ENCODE assay signal across 11 cellular contexts in genomic region chr9:114157516-114158176, GRCh38. TPM values are rescaled to one million over a fixed set of nuclear protein-coding genes. Genes with fewer than 3 reads are reported as not detected.
A peak's percentile ranks its signal among the peaks of the same experiment; 100 is the strongest.
DNase-seq lines count a peak whose midpoint lies in the region; ATAC-seq and TF ChIP-seq lines count a peak whose summit lies in the region.
"Had no signal": no experiment of that assay in that cellular context is flagged by ENCODE, and none has a peak within 500 bp of the region (broad histone marks: within the 10 kb centered on the region; RNA-seq: fewer than 3 reads in every experiment).

No MANE protein-coding gene starts in this region.

- H3K4me3 ChIP-seq in AG04449 (ENCODE audit: low read depth, low read length) = peak overlapping the region; percentile 73
- peak overlapping the region; percentile 90 for H3K4me3 ChIP-seq in HFF-Myc (replicated peaks; ENCODE audit: low read depth, low read length)
- no peak overlapping the region for H3K4me3 ChIP-seq in choroid plexus epithelial cell (ENCODE audit: low read depth, low read length)

- peaks cover 30% of the 10 kb centered on the region for H3K4me1 Mint-ChIP-seq in mesothelial cell of epicardium

- TF ChIP-seq CTCF in AG04449 (IDR thresholded peaks at IDR 0.05; ENCODE audit: insufficient read depth, low read length, missing control alignments) (no peak), HFF-Myc (IDR thresholded peaks at IDR 0.05; ENCODE audit: low read depth, low read length, missing control alignments) (no peak), choroid plexus epithelial cell (conservative IDR thresholded peaks at IDR 0.05; ENCODE audit: low read depth, low read length) (no peak), mesothelial cell of epicardium (IDR thresholded peaks at IDR 0.05; ENCODE audit: unreplicated experiment) (no peak)

- peak overlapping the region; percentile 72 for H3K27ac Mint-ChIP-seq in mesothelial cell of epicardium

- peaks cover 14% of the 10 kb centered on the region for H3K27me3 Mint-ChIP-seq in mesothelial cell of epicardium (ENCODE audit: low read depth)

- peak overlapping the region; percentile 94 for H3K4me3 Mint-ChIP-seq in mesothelial cell of epicardium

- ATAC-seq in HG03095 (IDR thresholded peaks at IDR 0.05; ENCODE audit: unreplicated experiment) = no peak

- DNase-seq in AG04449 (ENCODE audit: low read depth, low spot score) = no peak
- no peak for DNase-seq in HFF-Myc (ENCODE audit: extremely low read depth, low read depth)
- peak; percentile 18 for DNase-seq in choroid plexus epithelial cell (ENCODE audit: low read depth)
- DNase-seq in mesothelial cell of epicardium (ENCODE audit: low spot score in 2 of 2, unreplicated experiment in 2 of 2) = no peak
- no peak for DNase-seq in HK-2 (ENCODE audit: unreplicated experiment)
- DNase-seq in NCI-H345 treated with DMSO at 0.1 percent for 48 hours (lab: John Stamatoyannopoulos, UW; ENCODE audit: unreplicated experiment) = no peak
- no peak for DNase-seq in stimulated activated CD4-positive, alpha-beta T cell treated with anti-CD3 and anti-CD28 coated beads, Interleukin-1b, Interleukin-23, amount 100 ng/mL, for 48 hours
- DNase-seq: OCI-M1, testis had no signal

- H3K36me3 Mint-ChIP-seq in mesothelial cell of epicardium = peaks cover 2% of the 10 kb centered on the region

- POLR2A ChIA-PET in AG04449 (lab: Yijun Ruan, JAX) = interaction anchor here (0.6 kb wide), 1 partner anchor 131 kb away, joined by 3 read pairs; no protein-coding TSS in a partner anchor

- CTCF ChIA-PET in AG04449 (lab: Yijun Ruan, JAX) = interaction anchor here (0.7 to 16.1 kb wide), 10 partner anchors 13 to 134 kb away, joined by 3 to 280 read pairs (median 4); no protein-coding TSS in a partner anchor

- H3K9me3 Mint-ChIP-seq in mesothelial cell of epicardium = no peaks in the 10 kb centered on the region

RNA-seq across cellular contexts. Expression of gene COL27A1, which starts 2.3 kb away (rescaled TPM):
- total RNA-seq in mesothelial cell of epicardium = 126 to 138 TPM (median 129 TPM) in 3 replicates

RNA-seq across cellular contexts. Expression of gene KIF12, which starts 58.6 kb away (rescaled TPM):
- total RNA-seq in mesothelial cell of epicardium = 3.3 to 5.2 TPM (median 4.7 TPM) in 3 replicates
- total RNA-seq: left ventricle myocardium superior had no signal
